26 cellular contexts compared by ENCODE assay signal in the genomic region with DNA sequence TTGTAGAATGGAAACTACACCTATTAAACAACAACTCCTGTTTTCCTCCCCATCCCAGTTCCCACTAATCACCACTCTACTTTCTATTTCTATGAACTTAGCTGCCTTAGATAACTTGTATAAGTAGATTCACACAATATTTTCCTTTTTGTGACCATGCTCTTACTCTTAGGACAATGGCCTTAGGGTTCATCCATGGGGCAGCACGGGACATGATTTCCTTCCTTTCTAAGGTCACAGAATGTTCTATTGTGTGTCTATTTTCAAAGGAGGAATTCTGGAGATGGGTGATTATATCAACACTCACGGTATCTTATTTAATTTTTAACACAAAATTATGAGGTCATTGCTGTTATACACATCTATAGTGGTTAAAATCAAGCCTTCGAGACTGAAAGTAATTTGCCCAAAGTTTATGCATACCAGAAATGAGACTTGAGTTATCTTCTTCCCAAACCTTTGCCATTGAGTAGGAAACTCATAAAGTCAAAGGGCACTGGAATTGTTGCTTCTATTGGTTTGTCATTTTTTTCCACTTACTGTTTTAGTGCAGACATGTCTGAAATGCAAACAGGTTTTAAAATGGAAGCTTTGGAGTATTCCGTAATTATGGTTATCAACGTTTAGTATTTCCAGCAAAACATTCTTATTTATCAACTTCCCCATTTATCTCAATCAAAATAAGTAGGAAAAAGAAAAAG. TPM values are rescaled to one million over a fixed set of nuclear protein-coding genes. Genes with fewer than 3 reads are reported as not detected.
"Had no signal": no experiment of that assay in that cellular context is flagged by ENCODE, and none has a peak within 500 bp of the region (broad histone marks: within the 10 kb centered on the region; RNA-seq: fewer than 3 reads in every experiment).

No MANE protein-coding gene starts in this region.

- H3K27me3 ChIP-seq: brain microvascular endothelial cell, MG63 had no signal

- ATAC-seq: activated CD4-positive, CD25-positive, alpha-beta regulatory T cell treated with anti-CD3 and anti-CD28 coated beads, Interleukin-2, amount 50 U/mL, for 24 hours; activated CD8-positive, alpha-beta T cell treated with anti-CD3 and anti-CD28 coated beads for 36 hours; activated T-cell treated with anti-CD3 and anti-CD28 coated beads, Interleukin-2, amount 50 U/mL, for 72 hours; Panc1 had no signal

- H3K4me1 Mint-ChIP-seq: activated naive CD4-positive, alpha-beta T cell treated with anti-CD3 and anti-CD28 coated beads, Interleukin-2, amount 10 ng/mL, durations not matched to agents 7 days and 5 days; activated naive CD8-positive, alpha-beta T cell treated with anti-CD3 and anti-CD28 coated beads for 36 hours had no signal

- H3K27ac ChIP-seq: brain microvascular endothelial cell, RWPE1 had no signal

- H3K27ac Mint-ChIP-seq: activated CD8-positive, alpha-beta T cell treated with anti-CD3 and anti-CD28 coated beads for 36 hours; activated naive CD4-positive, alpha-beta T cell treated with anti-CD3 and anti-CD28 coated beads, Interleukin-2, amount 10 ng/mL, durations not matched to agents 7 days and 5 days; activated naive CD8-positive, alpha-beta T cell treated with anti-CD3 and anti-CD28 coated beads for 36 hours; activated T-cell treated with anti-CD3 and anti-CD28 coated beads, Interleukin-2, amount 50 U/mL, for 72 hours; activated T-helper 2 cell treated with anti-CD3 and anti-CD28 coated beads, Interferon-gamma antibody, Interleukin-2, Interleukin-4, amounts not matched to agents 10 μg/mL and 5 μg/mL and 100 μg/mL, durations not matched to agents 14 hours and 24 hours and 36 hours; T-helper 1 cell treated with Interleukin-12 subunit alpha and Interleukin-12 subunit beta and Interleukin-4 antibody, amounts not matched to agents 30 μg/mL and 1 μg/mL, for 36 hours had no signal

- H3K36me3 Mint-ChIP-seq: activated naive CD4-positive, alpha-beta T cell treated with anti-CD3 and anti-CD28 coated beads, Interleukin-2, amount 10 ng/mL, durations not matched to agents 7 days and 5 days; activated naive CD8-positive, alpha-beta T cell treated with anti-CD3 and anti-CD28 coated beads for 36 hours had no signal

- DNase-seq: activated CD4-positive, alpha-beta T cell treated with anti-CD3 and anti-CD28 coated beads for 4 hours; activated CD8-positive, alpha-beta memory T cell treated with anti-CD3 and anti-CD28 coated beads, Interleukin-2, amount 50 U/mL, for 4 hours; activated CD8-positive, alpha-beta T cell treated with anti-CD3 and anti-CD28 coated beads for 36 hours; activated gamma-delta T cell treated with Interleukin-2 at 50 U/mL for 16 hours; activated naive CD4-positive, alpha-beta T cell treated with anti-CD3 and anti-CD28 coated beads, Interleukin-2, amount 10 ng/mL, durations not matched to agents 7 days and 5 days; activated naive CD8-positive, alpha-beta T cell treated with anti-CD3 and anti-CD28 coated beads for 36 hours; activated T-cell treated with anti-CD3 and anti-CD28 coated beads, Interleukin-2, amount 50 U/mL, for 72 hours; brain microvascular endothelial cell; MG63; MV-4-11; NCI-H1092 treated with DMSO at 0.1 percent for 48 hours; NCI-H1417 treated with DMSO at 0.1 percent for 48 hours; NCI-H1694; NCI-H2029; NCI-H2107; NCI-H2171 treated with DMSO at 0.1 percent for 48 hours; NCI-H226; NCI-H526 treated with DMSO at 0.1 percent for 48 hours; NCI-H82; SHP77 treated with DMSO at 0.1 percent for 48 hours had no signal

- H3K36me3 ChIP-seq: brain microvascular endothelial cell, MG63 had no signal

- H3K4me3 ChIP-seq: MG63 had no signal

- H3K4me3 Mint-ChIP-seq: activated CD8-positive, alpha-beta T cell treated with anti-CD3 and anti-CD28 coated beads for 36 hours; activated naive CD4-positive, alpha-beta T cell treated with anti-CD3 and anti-CD28 coated beads, Interleukin-2, amount 10 ng/mL, durations not matched to agents 7 days and 5 days; activated naive CD8-positive, alpha-beta T cell treated with anti-CD3 and anti-CD28 coated beads for 36 hours; activated T-cell treated with anti-CD3 and anti-CD28 coated beads, Interleukin-2, amount 50 U/mL, for 72 hours; T-helper 1 cell treated with Interleukin-12 subunit alpha and Interleukin-12 subunit beta and Interleukin-4 antibody, amounts not matched to agents 30 μg/mL and 1 μg/mL, for 36 hours had no signal

RNA-seq across cellular contexts. Expression of a gene that starts 23.6 kb away (rescaled TPM):
- total RNA-seq: OCI-LY7 had no signal
